In the genomic region with DNA sequence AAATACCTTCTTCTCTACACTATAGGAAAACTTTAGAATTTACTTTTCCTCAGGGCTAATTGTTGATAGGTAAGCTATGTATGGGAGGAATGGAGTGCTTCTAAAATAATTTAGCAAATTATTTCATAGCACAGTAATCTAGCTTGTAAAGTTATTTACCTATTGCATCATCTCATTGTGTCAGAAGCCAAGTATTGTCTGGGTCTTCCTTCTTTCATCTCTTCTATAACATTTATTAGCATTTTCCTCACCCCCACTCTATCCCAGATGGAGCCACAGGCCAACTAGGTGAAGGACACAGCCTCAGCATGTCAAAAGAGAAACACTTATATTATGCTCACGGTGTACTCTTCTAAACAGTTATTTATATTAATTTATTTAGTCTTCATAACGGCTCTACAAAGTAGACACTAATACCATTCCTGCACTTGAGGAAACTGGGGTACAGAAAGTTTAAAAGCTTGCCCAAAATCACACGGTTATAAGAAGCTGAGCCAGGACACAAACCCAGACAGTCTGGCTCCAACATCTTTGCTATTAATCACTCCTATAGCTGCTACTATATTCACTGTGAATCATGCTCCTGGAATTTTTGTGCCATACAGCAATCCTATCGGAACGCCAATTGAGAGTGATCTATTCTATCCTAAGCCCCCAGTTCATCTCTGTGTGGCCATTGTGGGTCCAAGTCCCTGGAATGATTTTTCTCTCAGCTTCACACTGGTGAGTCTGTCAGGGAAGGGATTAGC, we compare ENCODE assay signal across 1 cellular context.
A peak's percentile ranks its signal among the peaks of the same experiment; 100 is the strongest.
TF ChIP-seq lines count a peak whose summit lies in the region.

No MANE protein-coding gene starts in this region.

TF ChIP-seq in endothelial cell of umbilical vein, 7 proteins besides CTCF, POLR2A, EP300 and RAD21:
- TF ChIP-seq JUN (IDR thresholded peaks at IDR 0.05; ENCODE audit: borderline replicate concordance, insufficient read depth, insufficient read length, low read depth) (peak; percentile 50), FOS (IDR thresholded peaks at IDR 0.05; ENCODE audit: borderline replicate concordance, insufficient read depth, low read length) (peak; percentile 70), MYC (IDR thresholded peaks at IDR 0.05; ENCODE audit: low read depth, low read length) (no peak), GATA2 (IDR thresholded peaks at IDR 0.05; ENCODE audit: insufficient read depth, insufficient read length, low read depth, low read length) (no peak), EZH2 (IDR thresholded peaks at IDR 0.05; ENCODE audit: borderline replicate concordance, low read depth, low read length, severe bottlenecking) (no peak), POLR2AphosphoS5 (IDR thresholded peaks at IDR 0.05; ENCODE audit: insufficient read depth, low read depth, low read length) (peak; percentile 47)
- TF ChIP-seq, protein P1, sequence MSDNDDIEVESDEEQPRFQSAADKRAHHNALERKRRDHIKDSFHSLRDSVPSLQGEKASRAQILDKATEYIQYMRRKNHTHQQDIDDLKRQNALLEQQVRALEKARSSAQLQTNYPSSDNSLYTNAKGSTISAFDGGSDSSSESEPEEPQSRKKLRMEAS (IDR thresholded peaks at IDR 0.05; ENCODE audit: insufficient read depth, insufficient read length) = no peak
